In the genomic region with DNA sequence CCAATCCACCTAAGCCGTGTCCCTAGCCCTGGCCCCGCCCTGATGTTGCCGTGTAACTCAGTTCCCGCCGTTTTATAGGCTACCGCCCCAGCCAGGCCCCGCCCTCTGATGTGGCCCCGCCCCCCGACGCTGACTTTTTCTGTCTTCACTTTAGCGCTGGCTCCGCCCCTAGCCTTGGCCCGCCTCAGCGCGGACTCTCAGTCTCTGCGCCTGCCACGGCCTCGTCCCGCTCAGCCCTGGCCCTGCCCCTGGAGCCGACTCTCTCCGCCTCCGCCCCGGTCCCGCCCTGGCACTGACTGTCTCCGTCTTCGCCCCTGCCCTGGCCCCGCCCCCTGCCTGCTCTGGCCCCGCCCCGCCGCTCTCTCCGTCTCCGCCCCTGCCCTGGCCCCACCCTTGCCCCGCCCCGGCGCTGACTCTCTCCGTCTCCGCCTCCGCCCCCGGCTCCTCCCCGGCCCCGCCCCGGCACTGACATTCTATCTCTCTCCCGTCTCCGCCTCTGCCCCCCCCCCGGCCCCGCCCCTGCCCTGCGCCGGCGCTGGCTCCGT, we compare ENCODE assay signal across 8 cellular contexts. TPM values are rescaled to one million over a fixed set of nuclear protein-coding genes. Genes with fewer than 3 reads are reported as not detected.
A peak's percentile ranks its signal among the peaks of the same experiment; 100 is the strongest.
DNase-seq lines count a peak whose midpoint lies in the region; ATAC-seq lines count a peak whose summit lies in the region.

No MANE protein-coding gene starts in this region.

- H3K4me2 ChIP-seq in mesendoderm (ENCODE audit: low read length), result no peak overlapping the region

- no peak overlapping the region for H2BK15ac ChIP-seq in mesendoderm (replicated peaks; ENCODE audit: low read depth)

- CTCF ChIA-PET in CD8-positive, alpha-beta memory T cell (lab: Charles Lee), result interaction anchor here (0.8 to 19.6 kb wide), 16 partner anchors 10 to 348 kb away, joined by 3 to 525 read pairs (median 13); a partner anchor contains a TSS

- peak overlapping the region; percentile 85 to 93 (median 92) for H3K4me3 Mint-ChIP-seq in CD8-positive, alpha-beta memory T cell

- ATAC-seq in GM21367 (IDR thresholded peaks at IDR 0.05; ENCODE audit: unreplicated experiment), result peak; percentile 78

- H3K56ac ChIP-seq in mesendoderm (ENCODE audit: low read length), result peak overlapping the region; percentile 64

- no peaks in the 10 kb centered on the region for H3K9me3 ChIP-seq in CD8-positive, alpha-beta memory T cell (ENCODE audit: low read length)
- no peaks in the 10 kb centered on the region for H3K9me3 ChIP-seq in effector memory CD4-positive, alpha-beta T cell (ENCODE audit: control insufficient read depth, low read length)

- peaks cover 16% of the 10 kb centered on the region for H3K36me3 ChIP-seq in CD8-positive, alpha-beta memory T cell (ENCODE audit: insufficient read depth, low read length)
- no peaks in the 10 kb centered on the region for H3K36me3 ChIP-seq in effector memory CD4-positive, alpha-beta T cell (ENCODE audit: control insufficient read depth, insufficient read depth, low read length)
- no peaks in the 10 kb centered on the region for H3K36me3 ChIP-seq in mesendoderm (ENCODE audit: control insufficient read depth, insufficient read depth, low read length)

- peaks cover 26% of the 10 kb centered on the region for H3K4me1 ChIP-seq in CD8-positive, alpha-beta memory T cell (ENCODE audit: insufficient read depth, low read length)
- peaks cover 10% of the 10 kb centered on the region for H3K4me1 ChIP-seq in effector memory CD4-positive, alpha-beta T cell (ENCODE audit: control insufficient read depth, insufficient read depth, low read length, poor library complexity, severe bottlenecking)
- H3K4me1 ChIP-seq in mesendoderm (ENCODE audit: control insufficient read depth, low read depth, low read length), result no peaks in the 10 kb centered on the region

- no peak overlapping the region for H3K4ac ChIP-seq in mesendoderm (ENCODE audit: low read depth, low read length)

- peak overlapping the region; percentile 100 for H3K27ac ChIP-seq in CD8-positive, alpha-beta memory T cell (ENCODE audit: low read depth, low read length)
- peak overlapping the region; percentile 100 for H3K27ac ChIP-seq in effector memory CD4-positive, alpha-beta T cell (ENCODE audit: insufficient read depth, low read length, poor library complexity, severe bottlenecking)
- no peak overlapping the region for H3K27ac ChIP-seq in mesendoderm (ENCODE audit: low read depth, low read length)

- peak overlapping the region; percentile 44 for H3K4me3 ChIP-seq in CD8-positive, alpha-beta memory T cell (ENCODE audit: low read length)
- peak overlapping the region; percentile 33 for H3K4me3 ChIP-seq in effector memory CD4-positive, alpha-beta T cell (ENCODE audit: insufficient read depth, low read depth, low read length, poor library complexity, severe bottlenecking)
- no peak overlapping the region for H3K4me3 ChIP-seq in mesendoderm (ENCODE audit: low read length)

- H2BK120ac ChIP-seq in mesendoderm (ENCODE audit: low read depth, low read length), result no peak overlapping the region

- H3K79me2 ChIP-seq in mesendoderm (ENCODE audit: control insufficient read depth, insufficient read depth, low read length), result no peaks in the 10 kb centered on the region

- H2BK5ac ChIP-seq in mesendoderm (ENCODE audit: low read length), result no peak overlapping the region

- WGBS in mesendoderm (ENCODE audit: extremely low coverage, insufficient coverage, low lambda C conversion rate), result no CpG with 5 or more reads among the region's 50 CpGs

- H3K4me1 Mint-ChIP-seq in CD8-positive, alpha-beta memory T cell, result peaks cover 21 to 45% (median 26%) of the 10 kb centered on the region in 3 donors

- no peaks in the 10 kb centered on the region for H3K27me3 ChIP-seq in CD8-positive, alpha-beta memory T cell (ENCODE audit: insufficient read depth, low read length, poor library complexity, severe bottlenecking)
- no peaks in the 10 kb centered on the region for H3K27me3 ChIP-seq in effector memory CD4-positive, alpha-beta T cell (replicated peaks; ENCODE audit: control insufficient read depth, insufficient read depth, low read length, poor library complexity, severe bottlenecking)
- H3K27me3 ChIP-seq in mesendoderm (ENCODE audit: insufficient read depth, low read length, poor library complexity), result no peaks in the 10 kb centered on the region

- H4K8ac ChIP-seq in mesendoderm (ENCODE audit: low read depth, low read length), result no peak overlapping the region

- H3K9me3 Mint-ChIP-seq in CD8-positive, alpha-beta memory T cell, result peaks cover 0 to 7% (median 4%) of the 10 kb centered on the region in 5 donors

- H2AK5ac ChIP-seq in mesendoderm (ENCODE audit: low read length), result no peak overlapping the region

- no peaks in the 10 kb centered on the region for H3K27me3 Mint-ChIP-seq in CD8-positive, alpha-beta memory T cell

- no peak overlapping the region for H3K23ac ChIP-seq in mesendoderm (ENCODE audit: low read length)

- no peak overlapping the region for H3K9ac ChIP-seq in mesendoderm (ENCODE audit: low read length)

- H3K18ac ChIP-seq in mesendoderm (ENCODE audit: low read length), result no peak overlapping the region

- DNase-seq in CD8-positive, alpha-beta memory T cell, result peak; percentile 98 to 100 (median 99)
- DNase-seq in HT-29 (ENCODE audit: low spot score), result peak; percentile 98
- DNase-seq in NK-92 treated with Interleukin-12 subunit alpha and Interleukin-12 subunit beta, amount 100 ng/mL, for 24 hours (lab: John Stamatoyannopoulos, UW), result peak; percentile 99
- peak; percentile 99 for DNase-seq in activated CD8-positive, alpha-beta memory T cell treated with anti-CD3 and anti-CD28 coated beads for 4 hours (ENCODE audit: low read depth in 2 of 2)
- DNase-seq in effector memory CD4-positive, alpha-beta T cell, result peak; percentile 99
- DNase-seq in mesendoderm, result peak; percentile 99
- DNase-seq in stimulated activated CD8-positive, alpha-beta memory T cell treated with anti-CD3 and anti-CD28 coated beads, Interleukin-12 subunit alpha, Interleukin-12 subunit beta, amount 100 ng/mL, for 4 hours (ENCODE audit: low read depth), result peak; percentile 99

- no peak overlapping the region for H4K5ac ChIP-seq in mesendoderm (ENCODE audit: low read length)

- no peaks in the 10 kb centered on the region for H3K79me1 ChIP-seq in mesendoderm (ENCODE audit: low read length)

- peak overlapping the region; percentile 88 to 99 (median 97) for H3K27ac Mint-ChIP-seq in CD8-positive, alpha-beta memory T cell

- POLR2A ChIA-PET in CD8-positive, alpha-beta memory T cell (lab: Charles Lee), result interaction anchor here (0.6 to 3.0 kb wide), 14 partner anchors 9 to 1486 kb away, joined by 3 to 25 read pairs (median 8); a partner anchor contains a TSS

- H3K36me3 Mint-ChIP-seq in CD8-positive, alpha-beta memory T cell, result peaks cover 0 to 17% (median 6%) of the 10 kb centered on the region in 3 donors

RNA-seq across cellular contexts. Expression of a gene that starts 5.2 kb away (rescaled TPM):
- total RNA-seq in CD8-positive, alpha-beta memory T cell, result under 1 TPM; 0.59 to 0.91 TPM
- not detected for polyA plus RNA-seq in CD8-positive, alpha-beta memory T cell
- total RNA-seq in HT-29 (2014; rRNA removed; shearing (Covaris generic)), result not detected in 2 replicates
- 0.07 TPM for polyA plus RNA-seq in mesendoderm (2013, experiment 1 of 2)
- 0.08 TPM for polyA plus RNA-seq in mesendoderm (2013, experiment 2 of 2)

RNA-seq across cellular contexts. Expression of a gene that starts 39.4 kb away (rescaled TPM):
- 100 to 1,000 TPM; 204 to 206 TPM for total RNA-seq in CD8-positive, alpha-beta memory T cell
- 589 TPM for polyA plus RNA-seq in CD8-positive, alpha-beta memory T cell
- total RNA-seq in HT-29 (2014; rRNA removed; shearing (Covaris generic)), result 0.08 TPM in 1 of 2 replicates, not detected in the other
- 0.70 TPM for polyA plus RNA-seq in mesendoderm (2013, experiment 1 of 2)
- polyA plus RNA-seq in mesendoderm (2013, experiment 2 of 2), result 0.64 TPM

Comparison
In these comparisons a context has a peak if more than half of its experiments do, and no peak if none do; other contexts are left out.
1. RNA of a gene that starts 39.4 kb away (total RNA-seq): 204 to 206 TPM in CD8-positive, alpha-beta memory T cell; 0.08 TPM in HT-29; every median in the first group is over 100 times any median in the second.
2. Peak in every context shown above with its lines, with median percentiles within 50 percentile points of each other: DNase-seq.